Comparison of ENCODE assay signal across 9 cellular contexts in genomic region chr5:133967124-133967523, GRCh38. TPM values are rescaled to one million over a fixed set of nuclear protein-coding genes. Genes with fewer than 3 reads are reported as not detected.
DNase-seq lines count a peak whose midpoint lies in the region; ATAC-seq and TF ChIP-seq lines count a peak whose summit lies in the region.
"Had no signal": no experiment of that assay in that cellular context is flagged by ENCODE, and none has a peak within 500 bp of the region (broad histone marks: within the 10 kb centered on the region; RNA-seq: fewer than 3 reads in every experiment).

No MANE protein-coding gene starts in this region.

- H3K4me3 Mint-ChIP-seq in activated CD8-positive, alpha-beta T cell treated with anti-CD3 and anti-CD28 coated beads, Interleukin-2, amount 10 ng/mL, durations not matched to agents 7 days and 5 days = peak overlapping the region; percentile 97

- H3K27me3 Mint-ChIP-seq in activated CD8-positive, alpha-beta T cell treated with anti-CD3 and anti-CD28 coated beads, Interleukin-2, amount 10 ng/mL, durations not matched to agents 7 days and 5 days (ENCODE audit: low read depth) = no peaks in the 10 kb centered on the region

- H3K36me3 ChIP-seq in left ventricle myocardium inferior (peaks cover 30% of the 10 kb centered on the region), skeletal muscle tissue (ENCODE audit: control insufficient read depth in 3 of 3, insufficient read depth in 3 of 3, low read length in 3 of 3) (peaks cover 0 to 5% (median 4%) of the 10 kb centered on the region in 3 donors)

- peak overlapping the region; percentile 92 for H3K4me3 ChIP-seq in HFF-Myc (replicated peaks; ENCODE audit: low read depth, low read length)
- H3K4me3 ChIP-seq in left ventricle myocardium inferior = peak overlapping the region; percentile 96
- H3K4me3 ChIP-seq in skeletal muscle tissue (ENCODE audit: low read length in 3 of 3) = peak overlapping the region in 2 of 3 donors; percentile 97 to 98

- DNase-seq in HFF-Myc (ENCODE audit: extremely low read depth, low read depth) (no peak), left ventricle myocardium inferior (no peak), cerebellum (ENCODE audit: low spot score) (no peak)
- no peak for DNase-seq in activated CD8-positive, alpha-beta T cell treated with anti-CD3 and anti-CD28 coated beads, Interleukin-2, amount 10 ng/mL, durations not matched to agents 7 days and 5 days
- no peak for DNase-seq in stimulated activated naive CD4-positive, alpha-beta T cell (lab: John Stamatoyannopoulos, UW)
- DNase-seq in activated effector memory CD4-positive, alpha-beta T cell treated with Interleukin-2 at 50 U/mL for 16 hours = no peak
- DNase-seq: NCI-H526 treated with DMSO at 0.1 percent for 48 hours had no signal

- ATAC-seq in activated CD8-positive, alpha-beta T cell treated with anti-CD3 and anti-CD28 coated beads, Interleukin-2, amount 10 ng/mL, durations not matched to agents 7 days and 5 days = no peak
- no peak for ATAC-seq in HG03469 (IDR thresholded peaks at IDR 0.05; ENCODE audit: unreplicated experiment)

- CTCF ChIA-PET in activated CD8-positive, alpha-beta T cell treated with anti-CD3 and anti-CD28 coated beads, Interleukin-2, amount 10 ng/mL, durations not matched to agents 7 days and 5 days (lab: Charles Lee) = interaction anchor here (0.9 to 1.1 kb wide), 2 partner anchors 29 to 72 kb away, joined by 3 to 4 read pairs; no protein-coding TSS in a partner anchor

- TF ChIP-seq CTCF in HFF-Myc (IDR thresholded peaks at IDR 0.05; ENCODE audit: low read depth, low read length, missing control alignments) (no peak), left ventricle myocardium inferior (IDR thresholded peaks at IDR 0.05; ENCODE audit: borderline replicate concordance) (no peak)

- peak overlapping the region in 2 of 3 donors; percentile 94 to 99 for H3K9ac ChIP-seq in skeletal muscle tissue (ENCODE audit: low read depth in 1 of 3, low read length in 3 of 3)

- peaks cover 49% of the 10 kb centered on the region for H3K36me3 Mint-ChIP-seq in activated CD8-positive, alpha-beta T cell treated with anti-CD3 and anti-CD28 coated beads, Interleukin-2, amount 10 ng/mL, durations not matched to agents 7 days and 5 days (ENCODE audit: low read depth)

- H3K4me1 Mint-ChIP-seq in activated CD8-positive, alpha-beta T cell treated with anti-CD3 and anti-CD28 coated beads, Interleukin-2, amount 10 ng/mL, durations not matched to agents 7 days and 5 days (ENCODE audit: low read depth) = peaks cover 63% of the 10 kb centered on the region

- intact Hi-C loops in left ventricle myocardium inferior (cut with micrococcal nuclease) = no loop called here

- peaks cover 60% of the 10 kb centered on the region for H3K4me1 ChIP-seq in left ventricle myocardium inferior
- H3K4me1 ChIP-seq in skeletal muscle tissue (ENCODE audit: control insufficient read depth in 3 of 3, insufficient read depth in 3 of 3, low read length in 3 of 3) = peaks cover 9 to 28% (median 16%) of the 10 kb centered on the region in 3 donors

- peak overlapping the region; percentile 53 for H3K27ac Mint-ChIP-seq in activated CD8-positive, alpha-beta T cell treated with anti-CD3 and anti-CD28 coated beads, Interleukin-2, amount 10 ng/mL, durations not matched to agents 7 days and 5 days

- H3K27me3 ChIP-seq in left ventricle myocardium inferior (ENCODE audit: low read depth) (no peaks in the 10 kb centered on the region), skeletal muscle tissue (ENCODE audit: control insufficient read depth in 3 of 3, insufficient read depth in 3 of 3, low read length in 3 of 3) (no peaks in the 10 kb centered on the region)

- peaks cover 8% of the 10 kb centered on the region for H3K9me3 ChIP-seq in left ventricle myocardium inferior (replicated peaks)
- no peaks in the 10 kb centered on the region for H3K9me3 ChIP-seq in skeletal muscle tissue (ENCODE audit: control insufficient read depth in 3 of 3, low read length in 3 of 3)

- POLR2A ChIA-PET in activated CD8-positive, alpha-beta T cell treated with anti-CD3 and anti-CD28 coated beads, Interleukin-2, amount 10 ng/mL, durations not matched to agents 7 days and 5 days (lab: Charles Lee) = interaction anchor here (1.0 kb wide), 1 partner anchor 38 kb away, joined by 3 read pairs; the partner anchor contains the start of gene VDAC1

- peak overlapping the region; percentile 96 for H3K27ac ChIP-seq in left ventricle myocardium inferior (replicated peaks)
- H3K27ac ChIP-seq in skeletal muscle tissue (ENCODE audit: low read depth, low read length) = peak overlapping the region; percentile 97

- peaks cover 7% of the 10 kb centered on the region for H3K9me3 Mint-ChIP-seq in activated CD8-positive, alpha-beta T cell treated with anti-CD3 and anti-CD28 coated beads, Interleukin-2, amount 10 ng/mL, durations not matched to agents 7 days and 5 days (ENCODE audit: insufficient read depth)

RNA-seq across cellular contexts. Expression of gene C5orf15, which starts 1.3 kb away (rescaled TPM):
- 10 to 100 TPM; 19.2 to 21.3 TPM for total RNA-seq in activated CD8-positive, alpha-beta T cell treated with anti-CD3 and anti-CD28 coated beads, Interleukin-2, amount 10 ng/mL, durations not matched to agents 7 days and 5 days
- total RNA-seq in left ventricle myocardium inferior = 34.4 TPM
- total RNA-seq in skeletal muscle tissue = 43.3 TPM
- total RNA-seq in cerebellum = 35.7 TPM

RNA-seq across cellular contexts. Expression of gene VDAC1, which starts 37.7 kb away (rescaled TPM):
- 100 to 1,000 TPM; 250 to 259 TPM for total RNA-seq in activated CD8-positive, alpha-beta T cell treated with anti-CD3 and anti-CD28 coated beads, Interleukin-2, amount 10 ng/mL, durations not matched to agents 7 days and 5 days
- 501 TPM for total RNA-seq in left ventricle myocardium inferior
- 257 TPM for total RNA-seq in skeletal muscle tissue
- 123 TPM for total RNA-seq in cerebellum
